In genomic region chr7:12584940-12585339, GRCh38 we compare ENCODE assay signal across 10 cellular contexts. TPM values are rescaled to one million over a fixed set of nuclear protein-coding genes. Genes with fewer than 3 reads are reported as not detected.
DNase-seq lines count a peak whose midpoint lies in the region; ATAC-seq and TF ChIP-seq lines count a peak whose summit lies in the region.
"Had no signal": no experiment of that assay in that cellular context is flagged by ENCODE, and none has a peak within 500 bp of the region (broad histone marks: within the 10 kb centered on the region; RNA-seq: fewer than 3 reads in every experiment).

No MANE protein-coding gene starts in this region.

- no peak overlapping the region for H3K4me3 ChIP-seq in PC-9
- H3K4me3 ChIP-seq: psoas muscle had no signal

- no peaks in the 10 kb centered on the region for H3K9me2 ChIP-seq in PC-9 (ENCODE audit: insufficient read depth)

- peak; percentile 31 to 53 for DNase-seq in PC-9
- peak; percentile 52 for DNase-seq in midbrain (lab: John Stamatoyannopoulos, UW)
- no peak for DNase-seq in NCI-H82 treated with DMSO at 0.1 percent for 48 hours (lab: John Stamatoyannopoulos, UW; ENCODE audit: unreplicated experiment)
- DNase-seq in NCI-H1048 (lab: John Stamatoyannopoulos, UW), result no peak
- DNase-seq in natural killer cell, result no peak
- no peak for DNase-seq in NCI-H187 (lab: John Stamatoyannopoulos, UW)
- DNase-seq: psoas muscle had no signal

- peaks cover 0 to 5% of the 10 kb centered on the region in 2 donors for H3K27me3 Mint-ChIP-seq in natural killer cell (ENCODE audit: low read depth in 2 of 2)

- H3K4me1 Mint-ChIP-seq in natural killer cell, result no peaks in the 10 kb centered on the region

- H3K27ac ChIP-seq in PC-9, result no peak overlapping the region
- H3K27ac ChIP-seq: psoas muscle had no signal

- H3K36me3 Mint-ChIP-seq in natural killer cell, result no peaks in the 10 kb centered on the region
- H3K36me3 Mint-ChIP-seq: IgD-negative memory B cell had no signal

- H3K27me3 ChIP-seq in PC-9 (ENCODE audit: insufficient read depth, low read depth), result no peaks in the 10 kb centered on the region

- peaks cover 28% of the 10 kb centered on the region for H3K4me1 ChIP-seq in PC-9 (replicated peaks; ENCODE audit: insufficient read depth)
- H3K4me1 ChIP-seq: psoas muscle had no signal

- no peaks in the 10 kb centered on the region for H3K79me2 ChIP-seq in PC-9 (ENCODE audit: low read depth)

- no peaks in the 10 kb centered on the region for H3F3A ChIP-seq in PC-9 (ENCODE audit: insufficient read depth, low read depth)

- POLR2A ChIA-PET in PC-9 (lab: Charles Lee; ENCODE audit: unreplicated experiment), result no interaction called here

- CTCF ChIA-PET in PC-9 (lab: Charles Lee), result no interaction called here

- H3K9me3 ChIP-seq in PC-9 (ENCODE audit: insufficient read depth, low read depth), result no peaks in the 10 kb centered on the region
- H3K9me3 ChIP-seq: psoas muscle had no signal

- TF ChIP-seq CTCF in PC-9 (conservative IDR thresholded peaks at IDR 0.05) (no peak), natural killer cell (IDR thresholded peaks at IDR 0.05) (no peak)

- H2AFZ ChIP-seq in PC-9, result no peak overlapping the region

- no peaks in the 10 kb centered on the region for H3K36me3 ChIP-seq in PC-9 (ENCODE audit: low read depth)

- 0 out of 2 replicates have a peak overlapping the region, but pooled peaks have one; percentile 42 for H3K4me2 ChIP-seq in PC-9

- intact Hi-C loops in PC-9 (cut with micrococcal nuclease; ENCODE audit: unreplicated experiment) (loop anchor here (5.0 kb wide), 1 partner anchor 43 kb away; no protein-coding TSS in a partner anchor), natural killer cell (cut with micrococcal nuclease) (no loop called here)

- ATAC-seq in GM18873 (IDR thresholded peaks at IDR 0.05; ENCODE audit: low FRiP score, unreplicated experiment) (peak; percentile 87), HG02870 (IDR thresholded peaks at IDR 0.05; ENCODE audit: unreplicated experiment) (peak; percentile 96), natural killer cell (no peak)

- no peak overlapping the region for H3K27ac Mint-ChIP-seq in natural killer cell
- H3K27ac Mint-ChIP-seq: IgD-negative memory B cell had no signal

- no peak overlapping the region for H3K4me3 Mint-ChIP-seq in natural killer cell

- no TSS peak for BruUV-seq in PC-9 (replicated peaks; lab: Mats Ljungman, UMichigan)

- H3K9me3 Mint-ChIP-seq in natural killer cell, result no peaks in the 10 kb centered on the region
- H3K9me3 Mint-ChIP-seq: IgD-negative memory B cell had no signal

- no peaks in the 10 kb centered on the region for H4K20me1 ChIP-seq in PC-9 (ENCODE audit: insufficient read depth)

RNA-seq across cellular contexts. Expression of gene SCIN, which starts 14.4 kb away (rescaled TPM):
- total RNA-seq in PC-9 (2021), result 0.33 and 0.92 TPM in 2 replicates
- under 1 TPM in 1 of 3 donors, not detected in 2; 0.08 TPM for total RNA-seq in natural killer cell

Comparison
In these comparisons a context has a peak if more than half of its experiments do, and no peak if none do; other contexts are left out.
1. ATAC-seq: peak in GM18873 (single experiment) and HG02870 (single experiment); none in natural killer cell (0 of 3).
2. DNase-seq: peak in PC-9 (2 of 2) and midbrain (single experiment); none in NCI-H82 treated with DMSO at 0.1 percent for 48 hours (single experiment), NCI-H1048 (single experiment), natural killer cell (single experiment) and NCI-H187 (0 of 2).